Comparison of ENCODE assay signal across 25 cellular contexts in genomic region chr3:2837893-2838292, GRCh38.
"Had no signal": no experiment of that assay in that cellular context is flagged by ENCODE, and none has a peak within 500 bp of the region (broad histone marks: within the 10 kb centered on the region; RNA-seq: fewer than 3 reads in every experiment).

No MANE protein-coding gene starts in this region.

- H3K27ac Mint-ChIP-seq: activated B cell treated with CpG ODN at 0.5 μM for 24 hours; activated CD4-positive, alpha-beta T cell treated with anti-CD3 and anti-CD28 coated beads, Interleukin-2, amount 10 ng/mL, durations not matched to agents 24 days and 14 days; activated naive CD4-positive, alpha-beta T cell treated with anti-CD3 and anti-CD28 coated beads, Interleukin-2, amount 50 U/mL, for 72 hours; activated naive CD8-positive, alpha-beta T cell treated with anti-CD3 and anti-CD28 coated beads, Interleukin-2, amount 50 U/mL, for 24 hours; T-cell had no signal

- H3K4me3 ChIP-seq: ascending aorta, body of pancreas, SJCRH30 had no signal

- H3K9me3 ChIP-seq: ascending aorta, body of pancreas, SJCRH30 had no signal

- H3K4me1 ChIP-seq: ascending aorta, body of pancreas, SJCRH30 had no signal

- H3K36me3 ChIP-seq: ascending aorta, SJCRH30 had no signal

- DNase-seq: activated B cell treated with CpG ODN at 0.5 μM for 24 hours; activated CD4-positive, alpha-beta T cell treated with anti-CD3 and anti-CD28 coated beads for 1 hour; activated CD4-positive, alpha-beta T cell treated with anti-CD3 and anti-CD28 coated beads, Interleukin-2, amount 10 ng/mL, durations not matched to agents 24 days and 14 days; activated CD4-positive, alpha-beta T cell treated with anti-CD3 and anti-CD28 coated beads, Interleukin-2, amount 50 U/mL, for 48 hours; activated CD8-positive, alpha-beta memory T cell treated with anti-CD3 and anti-CD28 coated beads for 24 hours; activated effector memory CD4-positive, alpha-beta T cell treated with anti-CD3 and anti-CD28 coated beads, Interleukin-2, amount 50 U/mL, for 16 hours; activated naive CD4-positive, alpha-beta T cell treated with Interleukin-2 at 50 U/mL for 16 hours; activated naive CD8-positive, alpha-beta T cell treated with anti-CD3 and anti-CD28 coated beads, Interleukin-2, amount 50 U/mL, for 24 hours; activated T-cell treated with anti-CD3 and anti-CD28 coated beads, Interleukin-2, amount 50 U/mL, for 4 hours; amniotic stem cell; central memory CD4-positive, alpha-beta T cell; NCI-H1930; NCI-H345; NCI-H510A; OCI-M1; Right ventricle myocardium superior; SJCRH30; T-cell; T-helper 2 cell; T1000 had no signal

- H3K4me1 Mint-ChIP-seq: activated B cell treated with CpG ODN at 0.5 μM for 24 hours; activated CD4-positive, alpha-beta T cell treated with anti-CD3 and anti-CD28 coated beads, Interleukin-2, amount 10 ng/mL, durations not matched to agents 24 days and 14 days; activated naive CD8-positive, alpha-beta T cell treated with anti-CD3 and anti-CD28 coated beads, Interleukin-2, amount 50 U/mL, for 24 hours; T-cell had no signal

- H3K27me3 Mint-ChIP-seq: activated B cell treated with CpG ODN at 0.5 μM for 24 hours; activated CD4-positive, alpha-beta T cell treated with anti-CD3 and anti-CD28 coated beads, Interleukin-2, amount 10 ng/mL, durations not matched to agents 24 days and 14 days; activated naive CD8-positive, alpha-beta T cell treated with anti-CD3 and anti-CD28 coated beads, Interleukin-2, amount 50 U/mL, for 24 hours had no signal

- ATAC-seq: activated naive CD4-positive, alpha-beta T cell treated with anti-CD3 and anti-CD28 coated beads, Interleukin-2, amount 50 U/mL, for 72 hours; activated naive CD8-positive, alpha-beta T cell treated with anti-CD3 and anti-CD28 coated beads, Interleukin-2, amount 50 U/mL, for 24 hours; activated T-cell treated with anti-CD3 and anti-CD28 coated beads, Interleukin-2, amount 50 U/mL, for 4 hours; body of pancreas; Panc1; T-cell had no signal

- H3K27me3 ChIP-seq: ascending aorta, body of pancreas, SJCRH30 had no signal

- H3K9me3 Mint-ChIP-seq: activated B cell treated with CpG ODN at 0.5 μM for 24 hours; activated CD4-positive, alpha-beta T cell treated with anti-CD3 and anti-CD28 coated beads, Interleukin-2, amount 10 ng/mL, durations not matched to agents 24 days and 14 days; activated naive CD4-positive, alpha-beta T cell treated with anti-CD3 and anti-CD28 coated beads, Interleukin-2, amount 50 U/mL, for 72 hours; activated naive CD8-positive, alpha-beta T cell treated with anti-CD3 and anti-CD28 coated beads, Interleukin-2, amount 50 U/mL, for 24 hours; activated T-cell treated with anti-CD3 and anti-CD28 coated beads, Interleukin-2, amount 50 U/mL, for 4 hours; T-cell had no signal

- H3K36me3 Mint-ChIP-seq: activated naive CD4-positive, alpha-beta T cell treated with anti-CD3 and anti-CD28 coated beads, Interleukin-2, amount 50 U/mL, for 72 hours; T-cell had no signal

- H3K4me3 Mint-ChIP-seq: activated B cell treated with CpG ODN at 0.5 μM for 24 hours; activated CD4-positive, alpha-beta T cell treated with anti-CD3 and anti-CD28 coated beads, Interleukin-2, amount 10 ng/mL, durations not matched to agents 24 days and 14 days; activated naive CD8-positive, alpha-beta T cell treated with anti-CD3 and anti-CD28 coated beads, Interleukin-2, amount 50 U/mL, for 24 hours; activated T-cell treated with anti-CD3 and anti-CD28 coated beads, Interleukin-2, amount 50 U/mL, for 4 hours; T-cell had no signal

- H3K27ac ChIP-seq: ascending aorta, body of pancreas, RWPE1, SJCRH30 had no signal
